8 cellular contexts compared by ENCODE assay signal in the genomic region with DNA sequence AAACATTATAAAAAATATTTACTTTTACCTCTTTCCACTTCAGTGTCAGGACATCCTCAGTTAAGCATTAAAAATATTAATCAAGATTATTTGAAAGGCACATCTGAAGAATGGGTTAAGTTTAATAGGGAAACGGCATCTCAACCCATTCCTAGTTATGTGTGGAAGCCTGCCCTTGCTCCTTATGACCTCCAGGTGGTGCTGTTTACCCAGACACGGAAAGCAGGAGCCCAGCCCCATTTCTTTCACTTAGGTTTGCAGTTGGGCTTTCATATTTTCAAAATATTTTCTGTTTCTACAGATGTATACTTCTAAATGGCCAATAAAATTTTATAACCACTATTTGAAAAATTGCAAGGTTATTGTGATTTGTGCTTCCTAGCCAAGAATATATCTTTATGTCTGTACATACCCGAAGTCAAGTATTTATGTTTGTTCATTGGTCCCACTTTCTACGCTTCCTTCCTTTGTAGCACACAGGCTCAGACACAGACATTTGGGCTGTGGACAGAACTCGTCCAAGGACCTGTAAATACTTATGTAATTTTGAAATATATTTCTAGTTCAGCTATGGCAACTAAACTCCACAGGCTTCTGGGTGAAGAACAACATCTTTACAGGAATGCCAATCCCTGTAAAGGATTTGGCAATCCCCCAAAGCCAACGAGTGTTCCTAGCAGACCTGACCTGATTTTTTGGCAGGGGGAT.
DNase-seq lines count a peak whose midpoint lies in the region; ATAC-seq and TF ChIP-seq lines count a peak whose summit lies in the region.

No MANE protein-coding gene starts in this region.

- peaks cover 13% of the 10 kb centered on the region for H3K4me1 Mint-ChIP-seq in nephron progenitor cell

- no peak overlapping the region for H3K27ac Mint-ChIP-seq in nephron progenitor cell

- peaks cover 13% of the 10 kb centered on the region for H3K27me3 Mint-ChIP-seq in nephron progenitor cell (ENCODE audit: low read depth, poor library complexity)

- ATAC-seq in GM18520 (IDR thresholded peaks at IDR 0.05; ENCODE audit: unreplicated experiment) (peak; percentile 49), HG03196 (IDR thresholded peaks at IDR 0.05; ENCODE audit: unreplicated experiment) (peak; percentile 61)

- H3K9me3 Mint-ChIP-seq in nephron progenitor cell: peaks cover 6% of the 10 kb centered on the region

- H3K4me3 ChIP-seq in AG10803 (ENCODE audit: low read length): no peak overlapping the region

- H3K36me3 Mint-ChIP-seq in nephron progenitor cell (ENCODE audit: low read depth): no peaks in the 10 kb centered on the region

- peak; percentile 68 for DNase-seq in AG10803 (ENCODE audit: low read depth)
- peak; percentile 19 for DNase-seq in NCI-H446 treated with DMSO at 0.1 percent for 48 hours (lab: John Stamatoyannopoulos, UW)
- DNase-seq in activated CD8-positive, alpha-beta memory T cell treated with anti-CD3 and anti-CD28 coated beads, Interleukin-2, amount 50 U/mL, for 48 hours: peak; percentile 52
- DNase-seq in fibroblast of peridontal ligament (ENCODE audit: extremely low read depth): peak; percentile 80
- peak; percentile 38 for DNase-seq in nephron progenitor cell
- DNase-seq in ureter (ENCODE audit: low spot score): peak; percentile 60

- TF ChIP-seq CTCF in AG10803 (conservative IDR thresholded peaks at IDR 0.05; ENCODE audit: low read length): peak; percentile 98
- peak; percentile 98 for TF ChIP-seq CTCF in nephron progenitor cell (IDR thresholded peaks at IDR 0.05)

- H3K4me3 Mint-ChIP-seq in nephron progenitor cell: no peak overlapping the region

Comparison
In these comparisons a context has a peak if more than half of its experiments do, and no peak if none do; other contexts are left out.
1. DNase-seq: peak in every context shown above with its lines; median percentile 80 in fibroblast of peridontal ligament; 68 in AG10803; 60 in ureter; 52 in activated CD8-positive, alpha-beta memory T cell treated with anti-CD3 and anti-CD28 coated beads, Interleukin-2, amount 50 U/mL, for 48 hours; 38 in nephron progenitor cell; 19 in NCI-H446 treated with DMSO at 0.1 percent for 48 hours.